Comparison of ENCODE assay signal across 13 cellular contexts in the genomic region with DNA sequence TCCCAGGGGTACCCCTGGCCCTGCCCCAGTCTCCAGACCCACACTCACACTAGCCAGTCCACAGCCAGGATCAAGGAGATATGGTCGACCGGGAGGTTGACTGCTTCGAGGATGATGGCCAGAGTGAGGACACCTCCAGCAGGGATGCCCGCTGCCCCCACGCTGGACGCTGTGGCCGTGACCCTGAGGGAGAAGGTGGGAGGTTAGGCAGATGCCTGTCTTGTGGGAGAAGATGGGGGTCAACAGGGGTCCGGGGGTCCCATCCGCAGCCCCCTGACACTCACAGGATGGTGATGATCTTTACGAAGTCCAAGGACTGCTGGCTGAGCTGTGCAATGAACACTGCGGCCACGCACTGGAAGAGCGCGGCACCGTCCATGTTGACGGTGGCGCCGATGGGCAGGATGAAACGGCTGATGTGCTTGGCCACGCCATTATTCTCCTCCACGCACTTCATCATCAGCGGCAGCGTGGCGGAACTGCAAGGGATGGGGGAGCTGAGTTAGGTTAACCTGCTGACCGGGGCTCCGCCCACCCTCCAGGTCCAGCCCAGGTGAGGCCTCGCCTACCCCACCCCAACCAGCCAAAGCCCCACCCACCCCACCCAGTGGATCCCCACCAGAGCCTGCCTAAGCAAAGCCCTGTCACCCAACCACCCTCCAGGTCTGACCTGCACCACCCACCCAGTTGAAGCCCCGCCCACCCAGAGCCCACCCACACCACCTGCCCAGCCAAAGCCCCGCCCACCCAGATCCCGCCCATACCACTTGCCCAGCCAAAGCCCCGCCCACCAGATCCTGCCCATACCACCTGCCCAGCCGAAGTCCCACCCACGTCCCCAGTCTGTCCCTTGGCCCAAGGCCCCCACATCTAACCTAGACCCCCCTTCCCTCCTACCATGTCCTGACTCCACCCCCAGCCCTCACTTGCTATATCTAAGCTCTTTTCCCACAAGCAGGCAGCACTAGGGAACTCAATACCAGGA. TPM values are rescaled to one million over a fixed set of nuclear protein-coding genes. Genes with fewer than 3 reads are reported as not detected.
DNase-seq lines count a peak whose midpoint lies in the region; ATAC-seq and FAIRE-seq lines count a peak whose summit lies in the region.
"Had no signal": no experiment of that assay in that cellular context is flagged by ENCODE, and none has a peak within 500 bp of the region (broad histone marks: within the 10 kb centered on the region; RNA-seq: fewer than 3 reads in every experiment).

No MANE protein-coding gene starts in this region.

- DNase-seq in stimulated activated CD4-positive, alpha-beta T cell treated with anti-CD3 and anti-CD28 coated beads, Interleukin-1b, Interleukin-23, amount 100 ng/mL, for 48 hours: peak; percentile 24
- DNase-seq in stimulated activated CD4-positive, alpha-beta T cell treated with anti-CD3 and anti-CD28 coated beads, Interleukin-2, amount 100 ng/mL, for 48 hours: no peak
- DNase-seq in NCI-H82 treated with DMSO at 0.1 percent for 48 hours (lab: John Stamatoyannopoulos, UW; ENCODE audit: unreplicated experiment): peak; percentile 23
- DNase-seq in GM19239 (ENCODE audit: insufficient read length, low spot score): no peak
- DNase-seq in sciatic nerve (ENCODE audit: low spot score): no peak
- no peak for DNase-seq in T-helper 9 cell
- DNase-seq: activated CD4-positive, alpha-beta T cell treated with anti-CD3 and anti-CD28 coated beads, Interleukin-2, amount 50 U/mL, for 1 hour; CD4-positive, alpha-beta T cell; NCI-H1417; NCI-H526 treated with DMSO at 0.1 percent for 48 hours; stimulated activated CD4-positive, alpha-beta T cell treated with anti-CD3 and anti-CD28 coated beads, Interleukin-4, amount 100 ng/mL, for 24 hours had no signal

- FAIRE-seq in GM19239 (lab: Jason Lieb, UNC): no peak

- ATAC-seq in esophagus mucosa (peak; percentile 36), sciatic nerve (no peak), HG03565 (IDR thresholded peaks at IDR 0.05; ENCODE audit: unreplicated experiment) (no peak)

- intact Hi-C loops in sciatic nerve (cut with DNase I): no loop called here

RNA-seq across cellular contexts. Expression of a gene that starts 11.2 kb away (rescaled TPM):
- total RNA-seq in esophagus mucosa (113 TPM), sciatic nerve (71.0 TPM)

RNA-seq across cellular contexts. Expression of a gene that starts 31.0 kb away (rescaled TPM):
- total RNA-seq in esophagus mucosa (44.5 TPM), sciatic nerve (70.5 TPM)

RNA-seq across cellular contexts. Expression of a gene that starts 31.4 kb away (rescaled TPM):
- 7.8 TPM for total RNA-seq in esophagus mucosa
- 25.2 TPM for total RNA-seq in sciatic nerve

Comparison
In these comparisons a context has a peak if more than half of its experiments do, and no peak if none do; other contexts are left out.
1. DNase-seq: peak in stimulated activated CD4-positive, alpha-beta T cell treated with anti-CD3 and anti-CD28 coated beads, Interleukin-1b, Interleukin-23, amount 100 ng/mL, for 48 hours (single experiment) and NCI-H82 treated with DMSO at 0.1 percent for 48 hours (single experiment); none in stimulated activated CD4-positive, alpha-beta T cell treated with anti-CD3 and anti-CD28 coated beads, Interleukin-2, amount 100 ng/mL, for 48 hours (0 of 2), GM19239 (single experiment), sciatic nerve (single experiment) and T-helper 9 cell (single experiment).